ENCODE assay signal across 1 cellular context in genomic region chr1:116511459-116512019, GRCh38.
A peak's percentile ranks its signal among the peaks of the same experiment; 100 is the strongest.
TF ChIP-seq lines count a peak whose summit lies in the region.

No MANE protein-coding gene starts in this region.

TF ChIP-seq in GM12878, 131 proteins besides CTCF, POLR2A, EP300 and RAD21:
- TF ChIP-seq POLR2AphosphoS5 (IDR thresholded peaks at IDR 0.05; ENCODE audit: low read length) (no peak), ZNF687 (IDR thresholded peaks at IDR 0.05) (no peak), NFXL1 (IDR thresholded peaks at IDR 0.05; ENCODE audit: borderline replicate concordance) (no peak), BCL3 (IDR thresholded peaks at IDR 0.05; ENCODE audit: borderline replicate concordance, insufficient read depth, low read depth, low read length, poor library complexity, severe bottlenecking) (peak; percentile 6)
